Comparison of ENCODE assay signal across 8 cellular contexts in the genomic region with DNA sequence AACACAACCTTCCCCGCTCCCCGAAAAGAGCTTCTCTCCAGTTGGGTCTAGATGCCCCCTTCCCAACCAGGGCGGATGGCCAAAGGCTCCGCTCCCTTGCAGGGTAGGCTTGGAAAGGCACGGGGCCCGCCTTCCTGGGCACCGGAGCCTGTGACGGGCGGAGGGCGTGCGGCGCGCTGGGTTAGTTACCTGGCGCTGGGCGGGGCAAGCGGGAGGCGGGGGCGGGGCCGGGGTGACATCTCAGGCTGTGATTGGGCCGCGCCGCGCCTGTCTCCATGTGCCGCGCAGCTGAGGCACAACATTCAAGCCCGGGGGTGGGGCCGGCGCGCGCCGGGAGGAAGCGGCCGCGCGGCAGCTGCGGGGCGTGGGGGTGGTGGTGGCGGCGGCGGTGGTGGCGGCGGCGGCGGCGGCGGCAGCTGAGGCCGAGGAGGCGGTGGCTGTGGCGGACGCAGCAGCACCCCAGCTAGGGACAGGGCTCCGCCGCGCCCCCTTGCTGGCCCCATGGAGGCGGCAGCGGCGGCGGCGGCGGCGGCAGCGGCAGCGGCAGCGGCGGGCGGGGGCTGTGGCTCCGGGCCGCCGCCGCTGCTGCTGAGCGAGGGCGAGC.
DNase-seq lines count a peak whose midpoint lies in the region; ATAC-seq lines count a peak whose summit lies in the region.

Gene REPS2, plus strand, starts transcription at position 298 of the 604 bp plus-strand sequence. Its CDS starts 204 bp downstream, at position 502.

- DNase-seq in 8988T = peak; percentile 55
- peak; percentile 76 for DNase-seq in NCI-H2196 (lab: John Stamatoyannopoulos, UW; ENCODE audit: unreplicated experiment)
- DNase-seq in activated CD4-positive, CD25-positive, alpha-beta regulatory T cell treated with anti-CD3 and anti-CD28 coated beads, Interleukin-2, amount 50 U/mL, for 16 hours (ENCODE audit: low read depth, low spot score) = peak; percentile 38
- DNase-seq in caudate nucleus (lab: John Stamatoyannopoulos, UW) = peak in 60 of 61 donors; percentile 10 to 89 (median 72)
- peak; percentile 95 for DNase-seq in islet precursor cell
- peak; percentile 42 to 66 for DNase-seq in stimulated activated CD4-positive, alpha-beta T cell treated with anti-CD3 and anti-CD28 coated beads, Interleukin-12 subunit alpha, Interleukin-12 subunit beta, amount 100 ng/mL, for 24 hours (ENCODE audit: low read depth in 2 of 2)

- H3K27ac ChIP-seq in caudate nucleus (ENCODE audit: low read depth, low read length) = no peak within 1 kb of the TSS

- ATAC-seq in GM18858 (IDR thresholded peaks at IDR 0.05; ENCODE audit: unreplicated experiment) = peak; percentile 86
- peak; percentile 88 for ATAC-seq in HG03064 (IDR thresholded peaks at IDR 0.05; ENCODE audit: low read depth, unreplicated experiment)

Comparison
In these comparisons a context has a peak if more than half of its experiments do, and no peak if none do; other contexts are left out.
1. DNase-seq: peak in every context shown above with its lines; median percentile 95 in islet precursor cell; 76 in NCI-H2196; 72 in caudate nucleus; 55 in 8988T; 54 in stimulated activated CD4-positive, alpha-beta T cell treated with anti-CD3 and anti-CD28 coated beads, Interleukin-12 subunit alpha, Interleukin-12 subunit beta, amount 100 ng/mL, for 24 hours; 38 in activated CD4-positive, CD25-positive, alpha-beta regulatory T cell treated with anti-CD3 and anti-CD28 coated beads, Interleukin-2, amount 50 U/mL, for 16 hours.